In genomic region chr3:140766465-140766864, GRCh38 we compare ENCODE assay signal across 32 cellular contexts.
DNase-seq lines count a peak whose midpoint lies in the region; ATAC-seq and TF ChIP-seq lines count a peak whose summit lies in the region.
"Had no signal": no experiment of that assay in that cellular context is flagged by ENCODE, and none has a peak within 500 bp of the region (broad histone marks: within the 10 kb centered on the region; RNA-seq: fewer than 3 reads in every experiment).

No MANE protein-coding gene starts in this region.

- no peaks in the 10 kb centered on the region for H3K36me3 ChIP-seq in GM06990 (ENCODE audit: control insufficient read depth, insufficient read depth, low read length)
- H3K36me3 ChIP-seq: BE2C, lower lobe of right lung, prostate gland, thyroid gland, uterus had no signal

- H3K27me3 ChIP-seq in GM06990 (replicated peaks; ENCODE audit: control insufficient read depth, insufficient read depth, low read length), result no peaks in the 10 kb centered on the region
- H3K27me3 ChIP-seq: thyroid gland, uterus had no signal

- peak; percentile 67 for ATAC-seq in GM18520 (IDR thresholded peaks at IDR 0.05; ENCODE audit: unreplicated experiment)
- ATAC-seq in HG02852 (IDR thresholded peaks at IDR 0.05; ENCODE audit: unreplicated experiment), result peak; percentile 65
- no peak for ATAC-seq in HG03025 (IDR thresholded peaks at IDR 0.05; ENCODE audit: low FRiP score, unreplicated experiment)
- ATAC-seq: activated naive CD8-positive, alpha-beta T cell treated with anti-CD3 and anti-CD28 coated beads, Interleukin-2, amount 50 U/mL, for 24 hours; activated T-cell treated with anti-CD3 and anti-CD28 coated beads, Interleukin-2, amount 50 U/mL, for 4 hours; CD8-positive, alpha-beta T cell; effector memory CD8-positive, alpha-beta T cell; GM23338; lower lobe of right lung; naive thymus-derived CD4-positive, alpha-beta T cell; sciatic nerve had no signal

- TF ChIP-seq CTCF in GM06990 (IDR thresholded peaks at IDR 0.05; ENCODE audit: insufficient read depth, low read length, poor library complexity, severe bottlenecking), result no peak

- no peak overlapping the region for H3K4me3 ChIP-seq in GM06990 (replicated peaks; ENCODE audit: low read depth, low read length)
- H3K4me3 ChIP-seq: GM23338, lower lobe of right lung, prostate gland, thyroid gland, uterus had no signal

- DNase-seq in GM06990 (ENCODE audit: extremely low read depth, insufficient read length), result peak; percentile 23
- DNase-seq in NCI-H128 (lab: John Stamatoyannopoulos, UW; ENCODE audit: unreplicated experiment), result peak; percentile 15
- no peak for DNase-seq in AML-193 (lab: John Stamatoyannopoulos, UW)
- DNase-seq in NOMO-1 treated with dmso at 0.1 percent for 144 hours (lab: John Stamatoyannopoulos, UW; ENCODE audit: unreplicated experiment), result no peak
- DNase-seq: ACHN; activated CD4-positive, alpha-beta T cell treated with anti-CD3 and anti-CD28 coated beads for 4 hours; activated naive CD4-positive, alpha-beta T cell; activated naive CD8-positive, alpha-beta T cell treated with anti-CD3 and anti-CD28 coated beads, Interleukin-2, amount 50 U/mL, for 24 hours; activated T-cell treated with anti-CD3 and anti-CD28 coated beads, Interleukin-2, amount 50 U/mL, for 4 hours; BE2C; CD8-positive, alpha-beta T cell; DMS 273 treated with DMSO at 0.1 percent for 48 hours; effector memory CD8-positive, alpha-beta T cell; hypothalamus; KBM-7; lower lobe of right lung; naive thymus-derived CD4-positive, alpha-beta T cell; NCI-H1105; NCI-H2081; NCI-H446; NCI-H748 treated with DMSO at 0.1 percent for 48 hours; nucleus accumbens; stimulated activated CD4-positive, alpha-beta T cell treated with anti-CD3 and anti-CD28 coated beads, Interleukin-2, amount 100 ng/mL, for 48 hours; T1000; thyroid gland; uterus had no signal

Comparison
In these comparisons a context has a peak if more than half of its experiments do, and no peak if none do; other contexts are left out.
1. DNase-seq: peak in GM06990 (single experiment) and NCI-H128 (single experiment); none in AML-193 (0 of 2) and NOMO-1 treated with dmso at 0.1 percent for 144 hours (single experiment).